In genomic region chr3:119794971-119795612, GRCh38 we compare ENCODE assay signal across 8 cellular contexts. TPM values are rescaled to one million over a fixed set of nuclear protein-coding genes. Genes with fewer than 3 reads are reported as not detected.
DNase-seq lines count a peak whose midpoint lies in the region; ATAC-seq and TF ChIP-seq lines count a peak whose summit lies in the region.
"Had no signal": no experiment of that assay in that cellular context is flagged by ENCODE, and none has a peak within 500 bp of the region (broad histone marks: within the 10 kb centered on the region; RNA-seq: fewer than 3 reads in every experiment).

No MANE protein-coding gene starts in this region.

- H3K27ac ChIP-seq in heart right ventricle: no peak overlapping the region
- H3K27ac ChIP-seq in smooth muscle cell (ENCODE audit: low read depth): no peak overlapping the region
- H3K27ac ChIP-seq in WERI-Rb-1: no peak overlapping the region
- H3K27ac ChIP-seq: neutrophil had no signal

- no peaks in the 10 kb centered on the region for H3F3A ChIP-seq in smooth muscle cell (ENCODE audit: low read depth)

- no peak for TF ChIP-seq CTCF in heart right ventricle (IDR thresholded peaks at IDR 0.05)
- TF ChIP-seq CTCF in smooth muscle cell (IDR thresholded peaks at IDR 0.05; ENCODE audit: borderline replicate concordance, insufficient read depth, poor library complexity, severe bottlenecking): no peak
- no peak for TF ChIP-seq CTCF in WERI-Rb-1 (IDR thresholded peaks at IDR 0.05; ENCODE audit: low read depth, low read length)

- H3K79me2 ChIP-seq in smooth muscle cell (ENCODE audit: low read depth): no peaks in the 10 kb centered on the region

- H3K27me3 ChIP-seq in heart right ventricle (no peaks in the 10 kb centered on the region), smooth muscle cell (ENCODE audit: low read depth) (no peaks in the 10 kb centered on the region), WERI-Rb-1 (ENCODE audit: insufficient read depth, low read depth, severe bottlenecking) (peaks cover 1% of the 10 kb centered on the region)
- H3K27me3 ChIP-seq: neutrophil had no signal

- H3K4me3 ChIP-seq in heart right ventricle (no peak overlapping the region), smooth muscle cell (no peak overlapping the region), WERI-Rb-1 (ENCODE audit: low read depth, low read length) (no peak overlapping the region)

- no peaks in the 10 kb centered on the region for H4K20me1 ChIP-seq in smooth muscle cell (ENCODE audit: low read depth)

- H3K36me3 Mint-ChIP-seq in activated T-helper 2 cell treated with anti-CD3 and anti-CD28 coated beads, Interferon-gamma antibody, Interleukin-2, Interleukin-4, amounts not matched to agents 10 μg/mL and 5 μg/mL and 100 μg/mL, durations not matched to agents 14 hours and 24 hours and 36 hours (ENCODE audit: low read depth): no peaks in the 10 kb centered on the region

- intact Hi-C loops in heart right ventricle (cut with DNase I): no loop called here
- intact Hi-C loops in activated T-helper 2 cell treated with anti-CD3 and anti-CD28 coated beads, Interferon-gamma antibody, Interleukin-2, Interleukin-4, amounts not matched to agents 10 μg/mL and 5 μg/mL and 100 μg/mL, durations not matched to agents 14 hours and 24 hours and 36 hours (cut with micrococcal nuclease): no loop called here

- in situ Hi-C loops in SK-MEL-5 (cut with HindIII; ENCODE audit: low pct_unique_long_range_greater_than_20kb, low sequenced_read_pairs): no loop called here

- H3K27ac Mint-ChIP-seq in activated T-helper 2 cell treated with anti-CD3 and anti-CD28 coated beads, Interferon-gamma antibody, Interleukin-2, Interleukin-4, amounts not matched to agents 10 μg/mL and 5 μg/mL and 100 μg/mL, durations not matched to agents 14 hours and 24 hours and 36 hours: no peak overlapping the region

- H3K9ac ChIP-seq in smooth muscle cell (ENCODE audit: low read depth): no peak overlapping the region

- no peaks in the 10 kb centered on the region for H3K9me3 Mint-ChIP-seq in activated T-helper 2 cell treated with anti-CD3 and anti-CD28 coated beads, Interferon-gamma antibody, Interleukin-2, Interleukin-4, amounts not matched to agents 10 μg/mL and 5 μg/mL and 100 μg/mL, durations not matched to agents 14 hours and 24 hours and 36 hours

- H3K4me1 ChIP-seq in heart right ventricle (peaks cover 0 to 4% (median 0%) of the 10 kb centered on the region in 9 donors), smooth muscle cell (ENCODE audit: low read depth) (peaks cover 12% of the 10 kb centered on the region)

- peak in 7 of 8 donors; percentile 47 to 92 (median 54) for ATAC-seq in heart right ventricle
- ATAC-seq in HG02571 (IDR thresholded peaks at IDR 0.05; ENCODE audit: unreplicated experiment): no peak

- no peaks in the 10 kb centered on the region for H3K36me3 ChIP-seq in heart right ventricle
- no peaks in the 10 kb centered on the region for H3K36me3 ChIP-seq in smooth muscle cell (ENCODE audit: low read depth)
- H3K36me3 ChIP-seq in WERI-Rb-1: no peaks in the 10 kb centered on the region
- H3K36me3 ChIP-seq: neutrophil had no signal

- no peak overlapping the region for H3K4me3 Mint-ChIP-seq in activated T-helper 2 cell treated with anti-CD3 and anti-CD28 coated beads, Interferon-gamma antibody, Interleukin-2, Interleukin-4, amounts not matched to agents 10 μg/mL and 5 μg/mL and 100 μg/mL, durations not matched to agents 14 hours and 24 hours and 36 hours (ENCODE audit: low read depth)

- no peaks in the 10 kb centered on the region for H3K4me1 Mint-ChIP-seq in activated T-helper 2 cell treated with anti-CD3 and anti-CD28 coated beads, Interferon-gamma antibody, Interleukin-2, Interleukin-4, amounts not matched to agents 10 μg/mL and 5 μg/mL and 100 μg/mL, durations not matched to agents 14 hours and 24 hours and 36 hours (ENCODE audit: low read depth)

- H3K27me3 Mint-ChIP-seq in activated T-helper 2 cell treated with anti-CD3 and anti-CD28 coated beads, Interferon-gamma antibody, Interleukin-2, Interleukin-4, amounts not matched to agents 10 μg/mL and 5 μg/mL and 100 μg/mL, durations not matched to agents 14 hours and 24 hours and 36 hours (ENCODE audit: low read depth): peaks cover 15% of the 10 kb centered on the region

- DNase-seq in HUDEP-2 (lab: John Stamatoyannopoulos, UW; ENCODE audit: unreplicated experiment in 76 of 76) (peak in 73 of 76 experiments; percentile 9 to 84 (median 66)), SK-MEL-5 (ENCODE audit: low read depth, low spot score) (peak; percentile 15), heart right ventricle (no peak), smooth muscle cell (lab: John Stamatoyannopoulos, UW; ENCODE audit: unreplicated experiment) (no peak), WERI-Rb-1 (no peak)
- no peak for DNase-seq in activated T-helper 2 cell treated with anti-CD3 and anti-CD28 coated beads, Interferon-gamma antibody, Interleukin-2, Interleukin-4, amounts not matched to agents 10 μg/mL and 5 μg/mL and 100 μg/mL, durations not matched to agents 14 hours and 24 hours and 36 hours (ENCODE audit: low spot score)

- 38 to 43% methylated on average over 5 of the region's 5 CpGs for WGBS in heart right ventricle, 2 donors
- 26% methylated on average over 5 of the region's 5 CpGs for WGBS in smooth muscle cell (ENCODE audit: low lambda C conversion rate)

- no peak overlapping the region for H3K4me2 ChIP-seq in smooth muscle cell

- no peaks in the 10 kb centered on the region for H3K9me3 ChIP-seq in heart right ventricle
- H3K9me3 ChIP-seq in smooth muscle cell (replicated peaks; ENCODE audit: low read depth): no peaks in the 10 kb centered on the region
- no peaks in the 10 kb centered on the region for H3K9me3 ChIP-seq in WERI-Rb-1 (ENCODE audit: severe bottlenecking)
- H3K9me3 ChIP-seq: neutrophil had no signal

- peak overlapping the region; percentile 10 for H2AFZ ChIP-seq in smooth muscle cell (ENCODE audit: low read depth)

RNA-seq across cellular contexts. Expression of gene NR1I2, which starts 13.2 kb away (rescaled TPM):
- total RNA-seq in SK-MEL-5 (2014; rRNA removed; shearing (Covaris generic)): not detected in 2 replicates
- 0.38 TPM in 1 of 2 replicates, not detected in the other for polyA plus RNA-seq in SK-MEL-5 (2015; cell fraction: cytosol; rRNA removed)
- not detected in 2 replicates for polyA plus RNA-seq in SK-MEL-5 (2015; cell fraction: nucleus; rRNA removed)
- total RNA-seq in heart right ventricle: under 1 TPM in 7 of 10 donors, not detected in 3; 0.11 to 0.31 (median 0.21) TPM
- polyA plus RNA-seq in heart right ventricle: under 1 TPM; 0.03 to 0.15 TPM
- total RNA-seq in smooth muscle cell: not detected in 2 replicates
- polyA plus RNA-seq in smooth muscle cell: not detected in 2 replicates
- total RNA-seq in activated T-helper 2 cell treated with anti-CD3 and anti-CD28 coated beads, Interferon-gamma antibody, Interleukin-2, Interleukin-4, amounts not matched to agents 10 μg/mL and 5 μg/mL and 100 μg/mL, durations not matched to agents 14 hours and 24 hours and 36 hours: 0.11 TPM in 2 replicates

Comparison
In these comparisons a context has a peak if more than half of its experiments do, and no peak if none do; other contexts are left out.
1. DNase-seq: peak in HUDEP-2 (73 of 76) and SK-MEL-5 (single experiment); none in heart right ventricle (0 of 2), smooth muscle cell (single experiment), activated T-helper 2 cell treated with anti-CD3 and anti-CD28 coated beads, Interferon-gamma antibody, Interleukin-2, Interleukin-4, amounts not matched to agents 10 μg/mL and 5 μg/mL and 100 μg/mL, durations not matched to agents 14 hours and 24 hours and 36 hours (single experiment) and WERI-Rb-1 (single experiment).